8 cellular contexts compared by ENCODE assay signal in the genomic region with DNA sequence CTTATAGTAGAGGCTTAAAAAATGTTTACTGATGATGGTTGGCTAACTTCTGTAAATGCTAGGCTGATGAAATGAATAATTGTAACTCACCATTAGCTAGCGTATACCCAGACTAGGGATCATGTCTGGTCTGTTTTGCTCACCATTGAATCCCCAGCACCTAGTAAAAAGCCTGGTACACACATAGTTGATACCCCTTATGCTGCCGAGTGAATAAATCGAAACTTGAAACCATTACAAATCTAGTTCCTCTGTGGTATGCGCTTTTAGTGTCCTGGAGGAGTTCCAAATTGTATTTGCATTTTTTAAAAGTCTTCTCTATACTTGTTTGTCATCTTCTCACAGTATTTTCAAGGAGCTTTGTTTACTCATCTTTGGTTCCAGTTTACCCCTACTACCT. TPM values are rescaled to one million over a fixed set of nuclear protein-coding genes. Genes with fewer than 3 reads are reported as not detected.
DNase-seq lines count a peak whose midpoint lies in the region; ATAC-seq lines count a peak whose summit lies in the region.

No MANE protein-coding gene starts in this region.

- H3K27ac Mint-ChIP-seq in CD4-positive, CD25-positive, alpha-beta regulatory T cell: peak overlapping the region; percentile 29 to 93 (median 46)

- H3K27me3 Mint-ChIP-seq in CD4-positive, CD25-positive, alpha-beta regulatory T cell: no peaks in the 10 kb centered on the region

- H3K4me3 Mint-ChIP-seq in CD4-positive, CD25-positive, alpha-beta regulatory T cell: peak overlapping the region; percentile 93 to 99 (median 96)

- H3K27ac ChIP-seq in CD4-positive, CD25-positive, alpha-beta regulatory T cell (ENCODE audit: insufficient read depth, low read length, poor library complexity, severe bottlenecking): no peak overlapping the region
- peak overlapping the region; percentile 88; the same call in 1 of the 2 replicates for H3K27ac ChIP-seq in SJCRH30
- peak overlapping the region; percentile 86 for H3K27ac ChIP-seq in subcutaneous abdominal adipose tissue (ENCODE audit: low read depth, low read length)

- no peak for ATAC-seq in CD4-positive, CD25-positive, alpha-beta regulatory T cell (ENCODE audit: low read depth in 2 of 2)
- peak; percentile 28 for ATAC-seq in GM21528 (IDR thresholded peaks at IDR 0.05; ENCODE audit: low FRiP score, unreplicated experiment)
- no peak for ATAC-seq in GM18519 (IDR thresholded peaks at IDR 0.05; ENCODE audit: low FRiP score, unreplicated experiment)

- peaks cover 18% of the 10 kb centered on the region for H3K36me3 ChIP-seq in CD4-positive, CD25-positive, alpha-beta regulatory T cell (ENCODE audit: control insufficient read depth, insufficient read depth, low read length)
- H3K36me3 ChIP-seq in SJCRH30 (peaks cover 26% of the 10 kb centered on the region), subcutaneous abdominal adipose tissue (ENCODE audit: control insufficient read depth in 5 of 5, insufficient read depth in 5 of 5, low read length in 5 of 5) (peaks cover 12 to 22% (median 17%) of the 10 kb centered on the region in 5 donors)

- peak overlapping the region; percentile 97 for H3K4me3 ChIP-seq in CD4-positive, CD25-positive, alpha-beta regulatory T cell (ENCODE audit: low read depth, low read length)
- H3K4me3 ChIP-seq in SJCRH30: peak overlapping the region; percentile 84
- H3K4me3 ChIP-seq in subcutaneous abdominal adipose tissue (ENCODE audit: low read depth in 1 of 5, low read length in 5 of 5): peak overlapping the region; percentile 77 to 86 (median 84)

- H3K9me3 ChIP-seq in CD4-positive, CD25-positive, alpha-beta regulatory T cell (ENCODE audit: control insufficient read depth in 2 of 2, low read length in 2 of 2): no peaks in the 10 kb centered on the region
- no peaks in the 10 kb centered on the region for H3K9me3 ChIP-seq in SJCRH30 (replicated peaks)
- H3K9me3 ChIP-seq in subcutaneous abdominal adipose tissue (ENCODE audit: control insufficient read depth in 5 of 5, low read length in 5 of 5): no peaks in the 10 kb centered on the region

- peak overlapping the region in 3 of 5 donors; percentile 83 to 89 (median 84) for H3K9ac ChIP-seq in subcutaneous abdominal adipose tissue (ENCODE audit: low read length in 5 of 5)

- H3K4me1 ChIP-seq in CD4-positive, CD25-positive, alpha-beta regulatory T cell (ENCODE audit: control insufficient read depth, insufficient read depth, low read length, poor library complexity, severe bottlenecking): peaks cover 33% of the 10 kb centered on the region
- H3K4me1 ChIP-seq in SJCRH30 (peaks cover 9% of the 10 kb centered on the region; the same call in 1 of the 2 replicates), subcutaneous abdominal adipose tissue (ENCODE audit: control insufficient read depth in 5 of 5, insufficient read depth in 5 of 5, low read length in 5 of 5) (peaks cover 0 to 27% (median 17%) of the 10 kb centered on the region in 5 donors)

- peaks cover 20% of the 10 kb centered on the region for H3K36me3 Mint-ChIP-seq in CD4-positive, CD25-positive, alpha-beta regulatory T cell

- peak in 1 of 3 donors; percentile 41 for DNase-seq in CD4-positive, CD25-positive, alpha-beta regulatory T cell
- DNase-seq in SJCRH30: peak in 1 of 2 experiments; percentile 41
- DNase-seq in fibroblast of peridontal ligament (ENCODE audit: extremely low read depth): peak; percentile 59
- no peak for DNase-seq in NCI-H69 (lab: John Stamatoyannopoulos, UW)
- no peak for DNase-seq in cortex of kidney (lab: John Stamatoyannopoulos, UW)

- peaks cover 33 to 62% (median 46%) of the 10 kb centered on the region in 4 donors for H3K4me1 Mint-ChIP-seq in CD4-positive, CD25-positive, alpha-beta regulatory T cell

- no peaks in the 10 kb centered on the region for H3K27me3 ChIP-seq in CD4-positive, CD25-positive, alpha-beta regulatory T cell (ENCODE audit: control insufficient read depth, insufficient read depth, low read length)
- no peaks in the 10 kb centered on the region for H3K27me3 ChIP-seq in SJCRH30
- H3K27me3 ChIP-seq in subcutaneous abdominal adipose tissue (ENCODE audit: control insufficient read depth in 5 of 5, insufficient read depth in 4 of 5, low read length in 5 of 5): no peaks in the 10 kb centered on the region

- no peaks in the 10 kb centered on the region for H3K9me3 Mint-ChIP-seq in CD4-positive, CD25-positive, alpha-beta regulatory T cell

RNA-seq across cellular contexts. Expression of gene TAF1B, which starts 1.3 kb away (rescaled TPM):
- 23.9 TPM for total RNA-seq in CD4-positive, CD25-positive, alpha-beta regulatory T cell
- 10 to 100 TPM in 3 of 4 donors, 1 to 10 TPM in 1; 9.1 to 13.9 (median 11.0) TPM for polyA plus RNA-seq in CD4-positive, CD25-positive, alpha-beta regulatory T cell
- 27.6 and 40.5 TPM in 2 replicates for total RNA-seq in SJCRH30 (2014; rRNA removed; shearing (Covaris generic))
